Comparison of ENCODE assay signal across 3 cellular contexts in genomic region chr16:3027488-3027795, GRCh38.
TF ChIP-seq lines count a peak whose summit lies in the region.

No MANE protein-coding gene starts in this region.

TF ChIP-seq in K562, 482 proteins besides CTCF, POLR2A, EP300 and RAD21:
- TF ChIP-seq STAG1 (CRISPR knock-in tag; IDR thresholded peaks at IDR 0.05; ENCODE audit: borderline replicate concordance) (no peak), TSC22D4 (tag; IDR thresholded peaks at IDR 0.05) (no peak), ZNF695 (CRISPR knock-in tag; IDR thresholded peaks at IDR 0.05) (no peak)
- TF ChIP-seq, protein P1, sequence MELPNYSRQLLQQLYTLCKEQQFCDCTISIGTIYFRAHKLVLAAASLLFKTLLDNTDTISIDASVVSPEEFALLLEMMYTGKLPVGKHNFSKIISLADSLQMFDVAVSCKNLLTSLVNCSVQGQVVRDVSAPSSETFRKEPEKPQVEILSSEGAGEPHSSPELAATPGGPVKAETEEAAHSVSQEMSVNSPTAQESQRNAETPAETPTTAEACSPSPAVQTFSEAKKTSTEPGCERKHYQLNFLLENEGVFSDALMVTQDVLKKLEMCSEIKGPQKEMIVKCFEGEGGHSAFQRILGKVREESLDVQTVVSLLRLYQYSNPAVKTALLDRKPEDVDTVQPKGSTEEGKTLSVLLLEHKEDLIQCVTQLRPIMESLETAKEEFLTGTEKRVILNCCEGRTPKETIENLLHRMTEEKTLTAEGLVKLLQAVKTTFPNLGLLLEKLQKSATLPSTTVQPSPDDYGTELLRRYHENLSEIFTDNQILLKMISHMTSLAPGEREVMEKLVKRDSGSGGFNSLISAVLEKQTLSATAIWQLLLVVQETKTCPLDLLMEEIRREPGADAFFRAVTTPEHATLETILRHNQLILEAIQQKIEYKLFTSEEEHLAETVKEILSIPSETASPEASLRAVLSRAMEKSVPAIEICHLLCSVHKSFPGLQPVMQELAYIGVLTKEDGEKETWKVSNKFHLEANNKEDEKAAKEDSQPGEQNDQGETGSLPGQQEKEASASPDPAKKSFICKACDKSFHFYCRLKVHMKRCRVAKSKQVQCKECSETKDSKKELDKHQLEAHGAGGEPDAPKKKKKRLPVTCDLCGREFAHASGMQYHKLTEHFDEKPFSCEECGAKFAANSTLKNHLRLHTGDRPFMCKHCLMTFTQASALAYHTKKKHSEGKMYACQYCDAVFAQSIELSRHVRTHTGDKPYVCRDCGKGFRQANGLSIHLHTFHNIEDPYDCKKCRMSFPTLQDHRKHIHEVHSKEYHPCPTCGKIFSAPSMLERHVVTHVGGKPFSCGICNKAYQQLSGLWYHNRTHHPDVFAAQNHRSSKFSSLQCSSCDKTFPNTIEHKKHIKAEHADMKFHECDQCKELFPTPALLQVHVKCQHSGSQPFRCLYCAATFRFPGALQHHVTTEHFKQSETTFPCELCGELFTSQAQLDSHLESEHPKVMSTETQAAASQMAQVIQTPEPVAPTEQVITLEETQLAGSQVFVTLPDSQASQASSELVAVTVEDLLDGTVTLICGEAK (IDR thresholded peaks at IDR 0.05) = 0 out of 2 replicates have a peak, but pooled peaks have one; percentile 14
- TF ChIP-seq, protein P1 (CRISPR knock-in tag; IDR thresholded peaks at IDR 0.05) = peak; percentile 61; the same call in 1 of the 2 replicates

TF ChIP-seq in GM12891, 5 proteins besides CTCF, POLR2A, EP300 and RAD21:
- TF ChIP-seq TAF1 (IDR thresholded peaks at IDR 0.05; ENCODE audit: low read depth, low read length) (no peak), SPI1 (IDR thresholded peaks at IDR 0.05; ENCODE audit: low read depth, low read length) (no peak), PAX5 (IDR thresholded peaks at IDR 0.05; ENCODE audit: insufficient read depth, low read length, severe bottlenecking) (no peak), POLR2AphosphoS5 (IDR thresholded peaks at IDR 0.05; ENCODE audit: low read depth, low read length) (no peak), POU2F2 (IDR thresholded peaks at IDR 0.05; ENCODE audit: low read depth, low read length) (no peak)

TF ChIP-seq in HEK293T, 16 proteins besides CTCF, POLR2A, EP300 and RAD21:
- TF ChIP-seq FOXA1 (IDR thresholded peaks at IDR 0.05) (no peak), ZNF384 (IDR thresholded peaks at IDR 0.05) (no peak), NFRKB (IDR thresholded peaks at IDR 0.05) (no peak), BHLHE40 (IDR thresholded peaks at IDR 0.05; ENCODE audit: borderline replicate concordance) (no peak), LEF1 (IDR thresholded peaks at IDR 0.05; ENCODE audit: borderline replicate concordance) (no peak)
TF ChIP-seq in HEK293T: peak in this region for 0.
